ENCODE assay signal across 1 cellular context in genomic region chr22:38419864-38420172, GRCh38.
TF ChIP-seq lines count a peak whose summit lies in the region.

No MANE protein-coding gene starts in this region.

TF ChIP-seq in GM23338, 12 proteins besides CTCF, POLR2A, EP300 and RAD21 (continued from another document):
- TF ChIP-seq ETS1 (IDR thresholded peaks at IDR 0.05) (no peak), ZNF331 (CRISPR knock-in tag; IDR thresholded peaks at IDR 0.05; ENCODE audit: low read depth) (no peak), NANOG (IDR thresholded peaks at IDR 0.05; ENCODE audit: borderline replicate concordance) (no peak), EZH2 (IDR thresholded peaks at IDR 0.05; ENCODE audit: low read depth, unreplicated experiment) (no peak)
- TF ChIP-seq, protein P1, sequence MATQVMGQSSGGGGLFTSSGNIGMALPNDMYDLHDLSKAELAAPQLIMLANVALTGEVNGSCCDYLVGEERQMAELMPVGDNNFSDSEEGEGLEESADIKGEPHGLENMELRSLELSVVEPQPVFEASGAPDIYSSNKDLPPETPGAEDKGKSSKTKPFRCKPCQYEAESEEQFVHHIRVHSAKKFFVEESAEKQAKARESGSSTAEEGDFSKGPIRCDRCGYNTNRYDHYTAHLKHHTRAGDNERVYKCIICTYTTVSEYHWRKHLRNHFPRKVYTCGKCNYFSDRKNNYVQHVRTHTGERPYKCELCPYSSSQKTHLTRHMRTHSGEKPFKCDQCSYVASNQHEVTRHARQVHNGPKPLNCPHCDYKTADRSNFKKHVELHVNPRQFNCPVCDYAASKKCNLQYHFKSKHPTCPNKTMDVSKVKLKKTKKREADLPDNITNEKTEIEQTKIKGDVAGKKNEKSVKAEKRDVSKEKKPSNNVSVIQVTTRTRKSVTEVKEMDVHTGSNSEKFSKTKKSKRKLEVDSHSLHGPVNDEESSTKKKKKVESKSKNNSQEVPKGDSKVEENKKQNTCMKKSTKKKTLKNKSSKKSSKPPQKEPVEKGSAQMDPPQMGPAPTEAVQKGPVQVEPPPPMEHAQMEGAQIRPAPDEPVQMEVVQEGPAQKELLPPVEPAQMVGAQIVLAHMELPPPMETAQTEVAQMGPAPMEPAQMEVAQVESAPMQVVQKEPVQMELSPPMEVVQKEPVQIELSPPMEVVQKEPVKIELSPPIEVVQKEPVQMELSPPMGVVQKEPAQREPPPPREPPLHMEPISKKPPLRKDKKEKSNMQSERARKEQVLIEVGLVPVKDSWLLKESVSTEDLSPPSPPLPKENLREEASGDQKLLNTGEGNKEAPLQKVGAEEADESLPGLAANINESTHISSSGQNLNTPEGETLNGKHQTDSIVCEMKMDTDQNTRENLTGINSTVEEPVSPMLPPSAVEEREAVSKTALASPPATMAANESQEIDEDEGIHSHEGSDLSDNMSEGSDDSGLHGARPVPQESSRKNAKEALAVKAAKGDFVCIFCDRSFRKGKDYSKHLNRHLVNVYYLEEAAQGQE (IDR thresholded peaks at IDR 0.05; ENCODE audit: unreplicated experiment): no peak
